In the genomic region with DNA sequence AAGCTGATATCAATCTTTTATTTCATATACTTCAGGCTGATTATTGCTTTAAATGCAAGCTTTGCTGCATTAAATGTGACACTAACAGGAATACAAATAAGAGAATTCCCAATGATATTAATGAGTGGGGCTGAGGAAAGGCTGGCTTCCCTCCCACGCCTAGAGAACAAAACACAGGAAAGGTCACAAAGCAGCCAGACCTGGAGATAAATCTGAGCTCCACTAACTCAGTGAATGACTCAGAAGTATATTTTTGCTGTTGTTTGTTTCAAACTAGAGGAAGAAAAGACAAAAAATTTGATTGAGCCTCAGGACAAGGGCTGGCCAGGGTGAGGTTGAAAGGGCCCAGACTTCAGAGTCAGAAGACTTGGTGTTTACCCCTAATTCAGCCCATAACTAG, we compare ENCODE assay signal across 21 cellular contexts.
"Had no signal": no experiment of that assay in that cellular context is flagged by ENCODE, and none has a peak within 500 bp of the region (broad histone marks: within the 10 kb centered on the region; RNA-seq: fewer than 3 reads in every experiment).

No MANE protein-coding gene starts in this region.

- H3K36me3 ChIP-seq: cardiac muscle cell, esophagus muscularis mucosa, neutrophil, right lobe of liver, tibial artery, upper lobe of left lung, vagina had no signal

- DNase-seq: cerebellar nuclear complex; endodermal cell; foreskin melanocyte; immature natural killer cell; mesendoderm; naive thymus-derived CD4-positive, alpha-beta T cell; right lobe of liver; stimulated activated CD4-positive, alpha-beta T cell treated with anti-CD3 and anti-CD28 coated beads, Interleukin-4, amount 100 ng/mL, for 1 hour; stimulated activated CD8-positive, alpha-beta memory T cell treated with anti-CD3 and anti-CD28 coated beads, Interleukin-4, amount 100 ng/mL, for 48 hours; stimulated activated naive CD8-positive, alpha-beta T cell treated with anti-CD3 and anti-CD28 coated beads, Interleukin-15, Interleukin-2, amounts not matched to agents 100 U/mL and 50 U/mL, for 24 hours; tibial artery; upper lobe of left lung had no signal

- H3K4me3 ChIP-seq: cardiac muscle cell, esophagus muscularis mucosa, right lobe of liver, tibial artery, upper lobe of left lung, vagina had no signal

- H3K4me1 ChIP-seq: esophagus muscularis mucosa, right lobe of liver, tibial artery, vagina had no signal

- H3K4me3 Mint-ChIP-seq: dendritic cell treated with granulocyte-macrophage colony-stimulating factor and Interleukin-4, amounts not matched to agents 40 ng/mL and 50 ng/mL, for 4 days; endodermal cell; immature natural killer cell; naive thymus-derived CD4-positive, alpha-beta T cell; stimulated activated effector memory CD8-positive, alpha-beta T cell treated with anti-CD3 and anti-CD28 coated beads, Interleukin-12 subunit alpha, Interleukin-12 subunit beta, amount 100 ng/mL, for 72 hours had no signal

- H3K27ac Mint-ChIP-seq: dendritic cell treated with granulocyte-macrophage colony-stimulating factor and Interleukin-4, amounts not matched to agents 40 ng/mL and 50 ng/mL, for 4 days; endodermal cell; immature natural killer cell; naive thymus-derived CD4-positive, alpha-beta T cell; stimulated activated effector memory CD8-positive, alpha-beta T cell treated with anti-CD3 and anti-CD28 coated beads, Interleukin-12 subunit alpha, Interleukin-12 subunit beta, amount 100 ng/mL, for 72 hours had no signal

- FAIRE-seq: colon, keratinocyte had no signal

- ATAC-seq: naive thymus-derived CD4-positive, alpha-beta T cell; stimulated activated effector memory CD8-positive, alpha-beta T cell treated with anti-CD3 and anti-CD28 coated beads, Interleukin-12 subunit alpha, Interleukin-12 subunit beta, amount 100 ng/mL, for 72 hours; stimulated activated naive CD8-positive, alpha-beta T cell treated with anti-CD3 and anti-CD28 coated beads, Interleukin-15, Interleukin-2, amounts not matched to agents 100 U/mL and 50 U/mL, for 24 hours had no signal

- H3K27ac ChIP-seq: cardiac muscle cell, epithelial cell of prostate, neutrophil, right lobe of liver, tibial artery, vagina had no signal

- H3K9me3 ChIP-seq: esophagus muscularis mucosa, neutrophil, right lobe of liver, tibial artery, upper lobe of left lung, vagina had no signal

- H3K36me3 Mint-ChIP-seq: immature natural killer cell; naive thymus-derived CD4-positive, alpha-beta T cell; stimulated activated effector memory CD8-positive, alpha-beta T cell treated with anti-CD3 and anti-CD28 coated beads, Interleukin-12 subunit alpha, Interleukin-12 subunit beta, amount 100 ng/mL, for 72 hours had no signal

- H3K4me1 Mint-ChIP-seq: endodermal cell; immature natural killer cell; naive thymus-derived CD4-positive, alpha-beta T cell; stimulated activated effector memory CD8-positive, alpha-beta T cell treated with anti-CD3 and anti-CD28 coated beads, Interleukin-12 subunit alpha, Interleukin-12 subunit beta, amount 100 ng/mL, for 72 hours had no signal

- H3K27me3 ChIP-seq: cardiac muscle cell, esophagus muscularis mucosa, right lobe of liver, tibial artery, upper lobe of left lung, vagina had no signal
